ENCODE assay signal across 11 cellular contexts in the genomic region with DNA sequence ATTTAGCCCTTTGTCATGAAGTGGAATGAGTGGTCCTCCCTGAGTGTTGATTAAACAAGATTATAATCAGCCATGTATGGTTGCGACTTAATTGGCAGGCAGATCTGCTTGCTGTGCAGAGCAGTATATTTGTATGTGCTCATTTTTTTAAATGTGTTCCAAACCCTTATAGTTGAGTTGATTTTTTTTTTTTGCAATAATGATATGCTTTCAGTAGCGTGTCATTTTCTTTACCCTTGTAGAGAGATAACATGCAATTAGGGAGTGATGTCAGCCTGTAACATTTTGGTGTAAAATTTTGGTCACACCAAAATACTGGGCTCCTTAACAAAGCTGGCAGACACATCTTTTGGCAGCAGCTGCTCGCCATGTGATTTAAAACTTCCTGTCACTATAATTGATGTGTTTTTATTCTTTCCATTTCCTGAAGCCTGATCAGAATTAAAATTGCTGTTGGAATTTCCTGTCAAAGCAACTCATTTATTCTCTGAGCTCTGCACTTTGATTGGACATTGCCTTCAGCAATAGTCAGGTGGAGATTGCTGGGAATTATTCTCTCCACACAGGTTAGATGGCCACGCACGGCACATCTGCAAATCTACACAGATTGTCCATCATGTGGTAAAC.
DNase-seq lines count a peak whose midpoint lies in the region; ATAC-seq and TF ChIP-seq lines count a peak whose summit lies in the region.
"Had no signal": no experiment of that assay in that cellular context is flagged by ENCODE, and none has a peak within 500 bp of the region (broad histone marks: within the 10 kb centered on the region; RNA-seq: fewer than 3 reads in every experiment).

No MANE protein-coding gene starts in this region.

- no peaks in the 10 kb centered on the region for H3K9me3 ChIP-seq in esophagus muscularis mucosa
- H3K9me3 ChIP-seq: HAP-1, suprapubic skin had no signal

- TF ChIP-seq EP300 in esophagus muscularis mucosa (IDR thresholded peaks at IDR 0.05) = no peak

- ATAC-seq in GM18873 (IDR thresholded peaks at IDR 0.05; ENCODE audit: low FRiP score, unreplicated experiment) = no peak

- H3K4me3 ChIP-seq in esophagus muscularis mucosa = no peak overlapping the region
- H3K4me3 ChIP-seq: HAP-1, suprapubic skin had no signal

- WGBS in esophagus muscularis mucosa = 42% methylated on average over 5 of the region's 5 CpGs

- intact Hi-C loops in esophagus muscularis mucosa (cut with DNase I) = no loop called here

- no peaks in the 10 kb centered on the region for H3K27me3 ChIP-seq in esophagus muscularis mucosa
- H3K27me3 ChIP-seq: suprapubic skin had no signal

- no peaks in the 10 kb centered on the region for H3K36me3 ChIP-seq in esophagus muscularis mucosa
- H3K36me3 ChIP-seq: HAP-1, suprapubic skin had no signal

- DNase-seq in DMS53 (lab: John Stamatoyannopoulos, UW) = peak; percentile 61
- DNase-seq in NCI-H1694 (lab: John Stamatoyannopoulos, UW) = peak; percentile 70
- DNase-seq in NCI-H748 treated with DMSO at 0.1 percent for 48 hours (lab: John Stamatoyannopoulos, UW) = peak; percentile 92
- peak; percentile 4 for DNase-seq in esophagus muscularis mucosa (ENCODE audit: extremely low spot score)
- DNase-seq in cortex of kidney (lab: John Stamatoyannopoulos, UW) = no peak
- no peak for DNase-seq in HuH-7 (ENCODE audit: low spot score)
- no peak for DNase-seq in activated CD4-positive, alpha-beta T cell treated with anti-CD3 and anti-CD28 coated beads for 4 hours
- DNase-seq: activated gamma-delta T cell had no signal

- TF ChIP-seq POLR2A in esophagus muscularis mucosa (IDR thresholded peaks at IDR 0.05; ENCODE audit: low read depth) = no peak

- TF ChIP-seq CTCF in esophagus muscularis mucosa (IDR thresholded peaks at IDR 0.05) = no peak

- H3K27ac ChIP-seq in esophagus muscularis mucosa (replicated peaks in 1 of 4) = no peak overlapping the region
- H3K27ac ChIP-seq: suprapubic skin had no signal

- peaks cover 0 to 4% (median 0%) of the 10 kb centered on the region in 4 donors for H3K4me1 ChIP-seq in esophagus muscularis mucosa

Comparison
In these comparisons a context has a peak if more than half of its experiments do, and no peak if none do; other contexts are left out.
1. DNase-seq: peak in DMS53 (single experiment), NCI-H1694 (single experiment), NCI-H748 treated with DMSO at 0.1 percent for 48 hours (single experiment) and esophagus muscularis mucosa (single experiment); none in cortex of kidney (single experiment), HuH-7 (single experiment) and activated CD4-positive, alpha-beta T cell treated with anti-CD3 and anti-CD28 coated beads for 4 hours (0 of 2).